Comparison of ENCODE assay signal across 11 cellular contexts in the genomic region with DNA sequence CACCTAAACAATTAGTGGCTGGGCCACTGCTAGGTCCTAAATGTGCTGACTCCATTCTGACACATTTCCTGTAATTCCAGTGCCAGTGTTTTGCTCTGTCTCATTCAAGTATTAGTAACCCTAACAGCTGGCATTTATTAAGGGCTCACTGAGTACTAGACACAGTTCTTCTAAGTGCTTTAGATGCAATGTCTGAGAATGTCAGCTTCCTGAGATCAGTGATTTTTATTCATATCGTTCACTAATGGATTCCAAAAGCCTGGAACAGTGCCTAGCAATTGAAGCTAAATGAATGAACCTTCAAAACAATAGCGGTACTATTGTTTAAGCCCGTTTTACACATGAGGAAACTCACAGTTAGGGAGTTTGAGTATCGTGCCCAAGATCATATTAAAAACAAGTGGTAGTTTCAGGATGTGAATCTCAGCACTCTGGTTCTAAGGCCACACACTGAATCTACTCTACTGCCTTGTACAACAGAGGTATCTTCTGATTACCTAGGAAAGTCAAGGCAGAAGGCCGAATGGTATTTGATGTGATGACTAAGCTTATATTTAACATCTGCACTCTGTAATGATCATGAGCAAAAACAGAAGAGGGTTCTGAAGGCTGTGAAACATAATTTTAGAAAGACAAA.
DNase-seq lines count a peak whose midpoint lies in the region; ATAC-seq lines count a peak whose summit lies in the region.
"Had no signal": no experiment of that assay in that cellular context is flagged by ENCODE, and none has a peak within 500 bp of the region (broad histone marks: within the 10 kb centered on the region; RNA-seq: fewer than 3 reads in every experiment).

No MANE protein-coding gene starts in this region.

- H3K9me3 Mint-ChIP-seq in activated naive CD4-positive, alpha-beta T cell treated with anti-CD3 and anti-CD28 coated beads, Interleukin-2, amount 10 ng/mL, durations not matched to agents 7 days and 5 days, result no peaks in the 10 kb centered on the region
- H3K9me3 Mint-ChIP-seq: stimulated activated naive CD8-positive, alpha-beta T cell treated with anti-CD3 and anti-CD28 coated beads, Interleukin-15, Interleukin-2, amounts not matched to agents 100 ng/mL and 50 ng/mL, for 24 hours had no signal

- no peaks in the 10 kb centered on the region for H3K36me3 Mint-ChIP-seq in activated naive CD4-positive, alpha-beta T cell treated with anti-CD3 and anti-CD28 coated beads, Interleukin-2, amount 10 ng/mL, durations not matched to agents 7 days and 5 days

- H3K27me3 Mint-ChIP-seq in activated naive CD4-positive, alpha-beta T cell treated with anti-CD3 and anti-CD28 coated beads, Interleukin-2, amount 10 ng/mL, durations not matched to agents 7 days and 5 days, result no peaks in the 10 kb centered on the region
- H3K27me3 Mint-ChIP-seq: stimulated activated naive CD8-positive, alpha-beta T cell treated with anti-CD3 and anti-CD28 coated beads, Interleukin-15, Interleukin-2, amounts not matched to agents 100 ng/mL and 50 ng/mL, for 24 hours had no signal

- CTCF ChIA-PET in activated naive CD4-positive, alpha-beta T cell treated with anti-CD3 and anti-CD28 coated beads, Interleukin-2, amount 10 ng/mL, durations not matched to agents 7 days and 5 days (lab: Charles Lee), result no interaction called here

- no peaks in the 10 kb centered on the region for H3K4me1 Mint-ChIP-seq in activated naive CD4-positive, alpha-beta T cell treated with anti-CD3 and anti-CD28 coated beads, Interleukin-2, amount 10 ng/mL, durations not matched to agents 7 days and 5 days

- DNase-seq in HCEC 1CT (peak; percentile 94), SW 1271 (lab: John Stamatoyannopoulos, UW) (peak; percentile 33 to 62), glomerular endothelial cell (ENCODE audit: extremely low read depth, low read depth, low spot score) (peak; percentile 89), smooth muscle cell of the brain vasculature (ENCODE audit: low read depth, low spot score) (peak; percentile 58), DMS153 (lab: John Stamatoyannopoulos, UW) (no peak)
- no peak for DNase-seq in activated naive CD4-positive, alpha-beta T cell treated with anti-CD3 and anti-CD28 coated beads, Interleukin-2, amount 10 ng/mL, durations not matched to agents 7 days and 5 days
- DNase-seq: NCI-H187 treated with DMSO at 0.1 percent for 48 hours, occipital lobe had no signal

- no peak for ATAC-seq in HG02623 (IDR thresholded peaks at IDR 0.05; ENCODE audit: unreplicated experiment)
- no peak for ATAC-seq in GM19452 (IDR thresholded peaks at IDR 0.05; ENCODE audit: unreplicated experiment)

- H3K4me3 Mint-ChIP-seq in activated naive CD4-positive, alpha-beta T cell treated with anti-CD3 and anti-CD28 coated beads, Interleukin-2, amount 10 ng/mL, durations not matched to agents 7 days and 5 days, result no peak overlapping the region
- H3K4me3 Mint-ChIP-seq: stimulated activated naive CD8-positive, alpha-beta T cell treated with anti-CD3 and anti-CD28 coated beads, Interleukin-15, Interleukin-2, amounts not matched to agents 100 ng/mL and 50 ng/mL, for 24 hours had no signal

- no peak overlapping the region for H3K27ac Mint-ChIP-seq in activated naive CD4-positive, alpha-beta T cell treated with anti-CD3 and anti-CD28 coated beads, Interleukin-2, amount 10 ng/mL, durations not matched to agents 7 days and 5 days
- H3K27ac Mint-ChIP-seq: stimulated activated naive CD8-positive, alpha-beta T cell treated with anti-CD3 and anti-CD28 coated beads, Interleukin-15, Interleukin-2, amounts not matched to agents 100 ng/mL and 50 ng/mL, for 24 hours had no signal

Comparison
In these comparisons a context has a peak if more than half of its experiments do, and no peak if none do; other contexts are left out.
1. DNase-seq: peak in HCEC 1CT (single experiment), SW 1271 (2 of 2), glomerular endothelial cell (single experiment) and smooth muscle cell of the brain vasculature (single experiment); none in DMS153 (single experiment) and activated naive CD4-positive, alpha-beta T cell treated with anti-CD3 and anti-CD28 coated beads, Interleukin-2, amount 10 ng/mL, durations not matched to agents 7 days and 5 days (single experiment).